In the genomic region with DNA sequence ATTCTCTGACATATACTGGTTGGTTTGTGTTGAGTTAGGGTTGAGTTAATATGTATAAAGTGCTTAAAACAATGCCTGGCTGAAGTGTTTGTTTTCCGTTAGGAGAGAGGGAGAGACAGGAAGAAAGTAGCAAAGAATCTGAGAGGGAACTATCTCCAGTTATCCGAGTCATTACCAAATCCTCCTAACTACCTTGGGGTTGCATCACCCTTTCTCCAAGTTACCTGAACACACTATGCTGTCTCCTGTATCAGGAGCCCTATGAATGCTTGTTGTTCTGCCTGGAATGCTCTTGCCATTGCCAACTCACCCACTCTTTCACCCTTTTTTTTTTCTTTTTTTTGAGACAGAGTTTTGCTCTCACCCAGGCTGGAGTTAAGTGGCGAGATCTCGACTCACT, we compare ENCODE assay signal across 22 cellular contexts. TPM values are rescaled to one million over a fixed set of nuclear protein-coding genes. Genes with fewer than 3 reads are reported as not detected.
DNase-seq lines count a peak whose midpoint lies in the region; ATAC-seq and TF ChIP-seq lines count a peak whose summit lies in the region.
"Had no signal": no experiment of that assay in that cellular context is flagged by ENCODE, and none has a peak within 500 bp of the region (broad histone marks: within the 10 kb centered on the region; RNA-seq: fewer than 3 reads in every experiment).

No MANE protein-coding gene starts in this region.

- no peak overlapping the region for H3K4me3 Mint-ChIP-seq in neural progenitor cell
- no peak overlapping the region for H3K4me3 Mint-ChIP-seq in activated CD8-positive, alpha-beta T cell treated with anti-CD3 and anti-CD28 coated beads, Interleukin-2, amount 10 ng/mL, durations not matched to agents 7 days and 5 days
- H3K4me3 Mint-ChIP-seq: activated CD4-positive, alpha-beta T cell treated with anti-CD3 and anti-CD28 coated beads, Interleukin-2, amount 10 ng/mL, durations not matched to agents 7 days and 5 days; activated naive CD8-positive, alpha-beta T cell treated with anti-CD3 and anti-CD28 coated beads, Interleukin-2, amount 10 ng/mL, durations not matched to agents 7 days and 5 days; CD4-positive, CD25-positive, alpha-beta regulatory T cell; stimulated activated memory B cell treated with anti-CD40 and anti-IgM and Interleukin-4, amounts not matched to agents 10 μg/mL and 1 μg/mL and 100 μg/mL, for 72 hours had no signal

- H3K4me1 ChIP-seq in HCT116 (ENCODE audit: control insufficient read depth in 1 of 2, insufficient read depth in 2 of 2, low read length in 2 of 2): peaks cover 23 to 39% of the 10 kb centered on the region in 2 experiments
- peaks cover 34% of the 10 kb centered on the region for H3K4me1 ChIP-seq in Panc1 (ENCODE audit: control insufficient read depth, insufficient read depth, low read length)
- H3K4me1 ChIP-seq in neural progenitor cell: peaks cover 27% of the 10 kb centered on the region
- H3K4me1 ChIP-seq: psoas muscle had no signal

- no peak overlapping the region for H3K27ac ChIP-seq in HCT116 (ENCODE audit: low read depth, low read length)
- H3K27ac ChIP-seq in Panc1 (ENCODE audit: low read length): peak overlapping the region; percentile 62; the same call in 1 of the 2 replicates
- H3K27ac ChIP-seq in neural progenitor cell: no peak overlapping the region
- H3K27ac ChIP-seq: psoas muscle, suprapubic skin had no signal

- in situ Hi-C loops in Panc1 (cut with HindIII; ENCODE audit: low pct_unique_long_range_greater_than_20kb, low sequenced_read_pairs): no loop called here

- no peaks in the 10 kb centered on the region for H3K9me2 ChIP-seq in HCT116 (ENCODE audit: insufficient read depth)

- no peak for TF ChIP-seq RAD21 in HCT116 (IDR thresholded peaks at IDR 0.05; ENCODE audit: low read depth)

- H3K27ac Mint-ChIP-seq in neural progenitor cell: no peak overlapping the region
- no peak overlapping the region for H3K27ac Mint-ChIP-seq in activated CD8-positive, alpha-beta T cell treated with anti-CD3 and anti-CD28 coated beads, Interleukin-2, amount 10 ng/mL, durations not matched to agents 7 days and 5 days
- H3K27ac Mint-ChIP-seq: activated CD4-positive, alpha-beta T cell treated with anti-CD3 and anti-CD28 coated beads, Interleukin-2, amount 10 ng/mL, durations not matched to agents 7 days and 5 days; activated naive CD8-positive, alpha-beta T cell treated with anti-CD3 and anti-CD28 coated beads, Interleukin-2, amount 10 ng/mL, durations not matched to agents 7 days and 5 days; CD4-positive, CD25-positive, alpha-beta regulatory T cell; stimulated activated memory B cell treated with anti-CD40 and anti-IgM and Interleukin-4, amounts not matched to agents 10 μg/mL and 1 μg/mL and 100 μg/mL, for 72 hours had no signal

- H3K9me3 Mint-ChIP-seq in neural progenitor cell: no peaks in the 10 kb centered on the region
- no peaks in the 10 kb centered on the region for H3K9me3 Mint-ChIP-seq in activated CD8-positive, alpha-beta T cell treated with anti-CD3 and anti-CD28 coated beads, Interleukin-2, amount 10 ng/mL, durations not matched to agents 7 days and 5 days (ENCODE audit: insufficient read depth)
- H3K9me3 Mint-ChIP-seq: activated CD4-positive, alpha-beta T cell treated with anti-CD3 and anti-CD28 coated beads, Interleukin-2, amount 10 ng/mL, durations not matched to agents 7 days and 5 days; activated naive CD8-positive, alpha-beta T cell treated with anti-CD3 and anti-CD28 coated beads, Interleukin-2, amount 10 ng/mL, durations not matched to agents 7 days and 5 days; CD4-positive, CD25-positive, alpha-beta regulatory T cell; stimulated activated memory B cell treated with anti-CD40 and anti-IgM and Interleukin-4, amounts not matched to agents 10 μg/mL and 1 μg/mL and 100 μg/mL, for 72 hours had no signal

- no peaks in the 10 kb centered on the region for H3K9me3 ChIP-seq in HCT116 (ENCODE audit: control insufficient read depth in 1 of 2, insufficient read depth in 1 of 2, low read depth in 1 of 2, low read length in 2 of 2)
- no peaks in the 10 kb centered on the region for H3K9me3 ChIP-seq in Panc1 (ENCODE audit: control insufficient read depth, insufficient read depth, low read depth, low read length)
- no peaks in the 10 kb centered on the region for H3K9me3 ChIP-seq in neural progenitor cell (ENCODE audit: low read depth)
- H3K9me3 ChIP-seq: MG63, psoas muscle, suprapubic skin had no signal

- no peak for DNase-seq in HCT116 (ENCODE audit: low read depth, low spot score)
- DNase-seq in Panc1 (ENCODE audit: low read depth, low spot score): no peak
- peak; percentile 76 for DNase-seq in epithelial cell of esophagus (ENCODE audit: low read depth)
- no peak for DNase-seq in neural progenitor cell (ENCODE audit: low spot score)
- DNase-seq in medulla oblongata (ENCODE audit: extremely low spot score): no peak
- no peak for DNase-seq in stimulated activated CD4-positive, alpha-beta T cell treated with anti-CD3 and anti-CD28 coated beads, Interleukin-12 subunit alpha, Interleukin-12 subunit beta, amount 100 ng/mL, for 4 hours
- no peak for DNase-seq in activated CD8-positive, alpha-beta T cell treated with anti-CD3 and anti-CD28 coated beads, Interleukin-2, amount 10 ng/mL, durations not matched to agents 7 days and 5 days
- DNase-seq: activated CD4-positive, alpha-beta T cell treated with anti-CD3 and anti-CD28 coated beads, Interleukin-2, amount 10 ng/mL, durations not matched to agents 7 days and 5 days; activated naive CD8-positive, alpha-beta T cell treated with anti-CD3 and anti-CD28 coated beads, Interleukin-2, amount 10 ng/mL, durations not matched to agents 7 days and 5 days; CD4-positive, CD25-positive, alpha-beta regulatory T cell; DMS153; GF-D8; head of caudate nucleus; MG63; NCI-H1436; NCI-H2107; NCI-H524 treated with DMSO at 0.1 percent for 48 hours; psoas muscle; T-helper 2 cell had no signal

- H3K27me3 ChIP-seq in HCT116 (ENCODE audit: insufficient read depth, low read length) (no peaks in the 10 kb centered on the region), Panc1 (ENCODE audit: control insufficient read depth, insufficient read depth, low read length) (no peaks in the 10 kb centered on the region), neural progenitor cell (no peaks in the 10 kb centered on the region)
- H3K27me3 ChIP-seq: MG63, suprapubic skin had no signal

- CTCF ChIA-PET in HCT116 (lab: Charles Lee) (no interaction called here), Panc1 (lab: Charles Lee) (no interaction called here)
- CTCF ChIA-PET in activated CD8-positive, alpha-beta T cell treated with anti-CD3 and anti-CD28 coated beads, Interleukin-2, amount 10 ng/mL, durations not matched to agents 7 days and 5 days (lab: Charles Lee): no interaction called here

- H3K79me2 ChIP-seq in HCT116 (ENCODE audit: insufficient read depth, low read length) (no peaks in the 10 kb centered on the region), neural progenitor cell (ENCODE audit: low read depth) (no peaks in the 10 kb centered on the region)

- no peaks in the 10 kb centered on the region for H3K36me3 Mint-ChIP-seq in neural progenitor cell
- H3K36me3 Mint-ChIP-seq in activated CD8-positive, alpha-beta T cell treated with anti-CD3 and anti-CD28 coated beads, Interleukin-2, amount 10 ng/mL, durations not matched to agents 7 days and 5 days (ENCODE audit: low read depth): no peaks in the 10 kb centered on the region
- H3K36me3 Mint-ChIP-seq: activated naive CD8-positive, alpha-beta T cell treated with anti-CD3 and anti-CD28 coated beads, Interleukin-2, amount 10 ng/mL, durations not matched to agents 7 days and 5 days; CD4-positive, CD25-positive, alpha-beta regulatory T cell; stimulated activated memory B cell treated with anti-CD40 and anti-IgM and Interleukin-4, amounts not matched to agents 10 μg/mL and 1 μg/mL and 100 μg/mL, for 72 hours had no signal

- H3K4me2 ChIP-seq in HCT116 (ENCODE audit: low read length) (no peak overlapping the region), neural progenitor cell (no peak overlapping the region)

- H3K27me3 Mint-ChIP-seq in neural progenitor cell (ENCODE audit: insufficient read depth, low read depth): peaks cover 2% of the 10 kb centered on the region
- H3K27me3 Mint-ChIP-seq in activated CD8-positive, alpha-beta T cell treated with anti-CD3 and anti-CD28 coated beads, Interleukin-2, amount 10 ng/mL, durations not matched to agents 7 days and 5 days (ENCODE audit: low read depth): peaks cover 2% of the 10 kb centered on the region
- H3K27me3 Mint-ChIP-seq: activated naive CD8-positive, alpha-beta T cell treated with anti-CD3 and anti-CD28 coated beads, Interleukin-2, amount 10 ng/mL, durations not matched to agents 7 days and 5 days; CD4-positive, CD25-positive, alpha-beta regulatory T cell; stimulated activated memory B cell treated with anti-CD40 and anti-IgM and Interleukin-4, amounts not matched to agents 10 μg/mL and 1 μg/mL and 100 μg/mL, for 72 hours had no signal

- H4K20me1 ChIP-seq in HCT116 (ENCODE audit: insufficient read depth) (no peaks in the 10 kb centered on the region), neural progenitor cell (ENCODE audit: low read depth) (no peaks in the 10 kb centered on the region)

- RAD21 ChIA-PET in HCT116 (lab: Charles Lee; ENCODE audit: low non-redundant PET in 1 of 2, low total read pairs in 2 of 2, uncharacterized antibody in 2 of 2, unreplicated experiment in 2 of 2): no interaction called here

- H3K9ac ChIP-seq in HCT116 (ENCODE audit: low read length) (no peak overlapping the region), neural progenitor cell (no peak overlapping the region)

- POLR2A ChIA-PET in HCT116 (lab: Charles Lee) (no interaction called here), Panc1 (lab: Charles Lee) (no interaction called here)
- POLR2A ChIA-PET in activated CD8-positive, alpha-beta T cell treated with anti-CD3 and anti-CD28 coated beads, Interleukin-2, amount 10 ng/mL, durations not matched to agents 7 days and 5 days (lab: Charles Lee): no interaction called here

- peaks cover 19% of the 10 kb centered on the region for H3K4me1 Mint-ChIP-seq in neural progenitor cell
- H3K4me1 Mint-ChIP-seq in activated CD8-positive, alpha-beta T cell treated with anti-CD3 and anti-CD28 coated beads, Interleukin-2, amount 10 ng/mL, durations not matched to agents 7 days and 5 days (ENCODE audit: low read depth): no peaks in the 10 kb centered on the region
- H3K4me1 Mint-ChIP-seq: activated CD4-positive, alpha-beta T cell treated with anti-CD3 and anti-CD28 coated beads, Interleukin-2, amount 10 ng/mL, durations not matched to agents 7 days and 5 days; activated naive CD8-positive, alpha-beta T cell treated with anti-CD3 and anti-CD28 coated beads, Interleukin-2, amount 10 ng/mL, durations not matched to agents 7 days and 5 days; CD4-positive, CD25-positive, alpha-beta regulatory T cell; stimulated activated memory B cell treated with anti-CD40 and anti-IgM and Interleukin-4, amounts not matched to agents 10 μg/mL and 1 μg/mL and 100 μg/mL, for 72 hours had no signal

- no peak overlapping the region for H2AFZ ChIP-seq in HCT116 (ENCODE audit: low read depth, low read length, poor library complexity, severe bottlenecking)
- peak overlapping the region; percentile 4 for H2AFZ ChIP-seq in neural progenitor cell (replicated peaks)

- ATAC-seq in HCT116: no peak
- no peak for ATAC-seq in Panc1
- no peak for ATAC-seq in activated CD8-positive, alpha-beta T cell treated with anti-CD3 and anti-CD28 coated beads, Interleukin-2, amount 10 ng/mL, durations not matched to agents 7 days and 5 days
- ATAC-seq: psoas muscle; stimulated activated memory B cell treated with anti-CD40 and anti-IgM and Interleukin-4, amounts not matched to agents 10 μg/mL and 1 μg/mL and 100 μg/mL, for 72 hours had no signal

- BruUV-seq in HCT116 (replicated peaks; lab: Mats Ljungman, UMichigan) (no TSS peak), Panc1 (replicated peaks; lab: Mats Ljungman, UMichigan) (no TSS peak)

- peaks cover 5% of the 10 kb centered on the region for H3F3A ChIP-seq in neural progenitor cell (ENCODE audit: low read depth)

- TF ChIP-seq CTCF in HCT116 (IDR thresholded peaks at IDR 0.05 in 2 of 3, conservative IDR thresholded peaks at IDR 0.05 in 1 of 3; ENCODE audit: borderline replicate concordance in 1 of 3, insufficient read depth in 1 of 3, low read depth in 2 of 3, low read length in 2 of 3): no peak
- no peak for TF ChIP-seq CTCF in Panc1 (IDR thresholded peaks at IDR 0.05)
- TF ChIP-seq CTCF in epithelial cell of esophagus (IDR thresholded peaks at IDR 0.05; ENCODE audit: insufficient read depth, low read depth, low read length, missing control alignments): no peak
- no peak for TF ChIP-seq CTCF in neural progenitor cell (IDR thresholded peaks at IDR 0.05)

- intact Hi-C loops in HCT116 (cut with micrococcal nuclease): no loop called here
- intact Hi-C loops in Panc1 (cut with micrococcal nuclease; ENCODE audit: unreplicated experiment): no loop called here

- no peak for TF ChIP-seq POLR2A in HCT116 (IDR thresholded peaks at IDR 0.05; ENCODE audit: borderline replicate concordance, extremely low read depth, insufficient read depth, insufficient read length)

- H3K4me3 ChIP-seq in HCT116 (replicated peaks in 1 of 2; ENCODE audit: low read depth in 1 of 2, low read length in 2 of 2) (no peak overlapping the region), Panc1 (ENCODE audit: low read depth in 2 of 2, low read length in 2 of 2) (no peak overlapping the region), epithelial cell of esophagus (ENCODE audit: low read length) (no peak overlapping the region), neural progenitor cell (no peak overlapping the region)
- H3K4me3 ChIP-seq: MG63, psoas muscle, skin epidermis, suprapubic skin had no signal

- H3K36me3 ChIP-seq in HCT116 (ENCODE audit: control insufficient read depth in 1 of 2, insufficient read depth in 2 of 2, low read length in 2 of 2) (no peaks in the 10 kb centered on the region), Panc1 (ENCODE audit: control insufficient read depth, insufficient read depth, low read length) (no peaks in the 10 kb centered on the region), neural progenitor cell (no peaks in the 10 kb centered on the region)
- H3K36me3 ChIP-seq: MG63, suprapubic skin had no signal

RNA-seq across cellular contexts. Expression of a gene that starts 47.9 kb away (rescaled TPM):
- total RNA-seq in HCT116 (2021; ENCODE audit: unreplicated experiment) (36.3 TPM), Panc1 (2021; ENCODE audit: unreplicated experiment) (218 TPM), neural progenitor cell (ENCODE audit: low replicate concordance) (58.7 and 72.8 TPM in 2 replicates)
- polyA plus RNA-seq in HCT116 (2012): 12.8 and 18.3 TPM in 2 replicates
- polyA plus RNA-seq in Panc1 (2012; ENCODE audit: insufficient read length): 140 TPM
- 1 to 10 TPM; 4.9 to 5.6 TPM for total RNA-seq in activated CD8-positive, alpha-beta T cell treated with anti-CD3 and anti-CD28 coated beads, Interleukin-2, amount 10 ng/mL, durations not matched to agents 7 days and 5 days

RNA-seq across cellular contexts. Expression of a gene that starts 55.9 kb away (rescaled TPM):
- total RNA-seq in HCT116 (2021; ENCODE audit: unreplicated experiment) (75.2 TPM), Panc1 (2021; ENCODE audit: unreplicated experiment) (72.8 TPM), neural progenitor cell (ENCODE audit: low replicate concordance) (61.5 and 88.6 TPM in 2 replicates)
- polyA plus RNA-seq in HCT116 (2012): 35.3 and 46.9 TPM in 2 replicates
- 48.6 TPM for polyA plus RNA-seq in Panc1 (2012; ENCODE audit: insufficient read length)
- 10 to 100 TPM; 68.1 to 73.7 TPM for total RNA-seq in activated CD8-positive, alpha-beta T cell treated with anti-CD3 and anti-CD28 coated beads, Interleukin-2, amount 10 ng/mL, durations not matched to agents 7 days and 5 days
